1 cellular context compared by ENCODE assay signal in the genomic region with DNA sequence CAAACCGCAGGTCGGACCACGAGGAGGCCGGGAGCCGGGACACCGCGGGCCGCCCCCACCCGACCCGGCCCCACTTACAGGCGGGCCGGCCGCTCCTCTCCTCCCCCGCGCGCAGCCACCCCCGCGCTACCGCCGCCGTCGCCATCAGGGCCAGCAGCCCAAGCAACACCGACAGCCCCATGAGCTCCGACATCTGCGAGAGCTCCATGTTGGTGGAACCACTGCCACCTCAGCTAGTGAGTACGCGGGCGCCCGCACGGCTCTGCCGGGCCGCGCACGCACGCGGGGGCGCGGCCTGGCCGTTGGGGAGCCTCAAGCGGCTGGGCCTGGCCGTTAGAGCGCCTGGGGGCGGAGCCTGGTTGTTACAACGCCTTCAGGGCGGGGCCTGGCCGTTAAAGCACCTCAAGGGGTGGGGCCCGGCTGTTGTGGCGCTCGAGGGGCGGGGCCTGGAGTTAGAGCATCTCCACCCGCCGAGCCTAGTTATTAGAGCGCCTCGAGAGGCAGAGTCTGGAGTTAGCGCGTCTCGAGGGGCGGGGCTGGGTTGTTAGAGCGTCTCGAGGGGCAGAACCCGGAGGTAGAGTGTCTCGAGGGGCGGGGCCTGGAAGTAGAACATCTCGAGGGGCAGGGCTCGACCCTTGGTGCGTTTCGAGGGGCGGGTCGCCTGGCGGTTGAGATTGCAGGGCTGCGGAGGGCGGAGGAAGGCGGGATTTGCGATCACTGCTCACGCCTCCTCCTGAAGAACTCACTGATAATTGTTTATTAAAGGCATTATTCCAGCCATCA.
TF ChIP-seq lines count a peak whose summit lies in the region.

A gene with protein sequence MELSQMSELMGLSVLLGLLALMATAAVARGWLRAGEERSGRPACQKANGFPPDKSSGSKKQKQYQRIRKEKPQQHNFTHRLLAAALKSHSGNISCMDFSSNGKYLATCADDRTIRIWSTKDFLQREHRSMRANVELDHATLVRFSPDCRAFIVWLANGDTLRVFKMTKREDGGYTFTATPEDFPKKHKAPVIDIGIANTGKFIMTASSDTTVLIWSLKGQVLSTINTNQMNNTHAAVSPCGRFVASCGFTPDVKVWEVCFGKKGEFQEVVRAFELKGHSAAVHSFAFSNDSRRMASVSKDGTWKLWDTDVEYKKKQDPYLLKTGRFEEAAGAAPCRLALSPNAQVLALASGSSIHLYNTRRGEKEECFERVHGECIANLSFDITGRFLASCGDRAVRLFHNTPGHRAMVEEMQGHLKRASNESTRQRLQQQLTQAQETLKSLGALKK (minus strand): TSS at position 238 of the 783 bp plus-strand sequence. CDS start 30 bp downstream, at position 208.

TF ChIP-seq in K562, 482 proteins besides CTCF, POLR2A, EP300 and RAD21 (continued from another document and continues in another):
- no peak for TF ChIP-seq KLF10 (CRISPR knock-in tag; IDR thresholded peaks at IDR 0.05)
- TF ChIP-seq, protein P1, sequence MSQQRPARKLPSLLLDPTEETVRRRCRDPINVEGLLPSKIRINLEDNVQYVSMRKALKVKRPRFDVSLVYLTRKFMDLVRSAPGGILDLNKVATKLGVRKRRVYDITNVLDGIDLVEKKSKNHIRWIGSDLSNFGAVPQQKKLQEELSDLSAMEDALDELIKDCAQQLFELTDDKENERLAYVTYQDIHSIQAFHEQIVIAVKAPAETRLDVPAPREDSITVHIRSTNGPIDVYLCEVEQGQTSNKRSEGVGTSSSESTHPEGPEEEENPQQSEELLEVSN (IDR thresholded peaks at IDR 0.05; ENCODE audit: borderline replicate concordance in 1 of 2, extremely low read depth in 1 of 2, insufficient read depth in 1 of 2, insufficient read length in 1 of 2, low read depth in 1 of 2, low read length in 1 of 2, poor library complexity in 1 of 2, severe bottlenecking in 1 of 2) = peak in 1 of 2 experiments; percentile 44
- no peak for TF ChIP-seq PHB (CRISPR knock-in tag; IDR thresholded peaks at IDR 0.05)
- TF ChIP-seq ZNF511 (CRISPR knock-in tag; IDR thresholded peaks at IDR 0.05) = no peak; the same call in none of the 2 replicates
- no peak for TF ChIP-seq ZNF639 (CRISPR knock-in tag; conservative IDR thresholded peaks at IDR 0.05 in 1 of 2, IDR thresholded peaks at IDR 0.05 in 1 of 2)
- peak; percentile 69 for TF ChIP-seq SMAD4 (CRISPR knock-in tag; conservative IDR thresholded peaks at IDR 0.05)
- peak; percentile 94 for TF ChIP-seq PCBP1 (IDR thresholded peaks at IDR 0.05; ENCODE audit: low read depth, low read length, poor library complexity, severe bottlenecking)
- TF ChIP-seq, protein P2, sequence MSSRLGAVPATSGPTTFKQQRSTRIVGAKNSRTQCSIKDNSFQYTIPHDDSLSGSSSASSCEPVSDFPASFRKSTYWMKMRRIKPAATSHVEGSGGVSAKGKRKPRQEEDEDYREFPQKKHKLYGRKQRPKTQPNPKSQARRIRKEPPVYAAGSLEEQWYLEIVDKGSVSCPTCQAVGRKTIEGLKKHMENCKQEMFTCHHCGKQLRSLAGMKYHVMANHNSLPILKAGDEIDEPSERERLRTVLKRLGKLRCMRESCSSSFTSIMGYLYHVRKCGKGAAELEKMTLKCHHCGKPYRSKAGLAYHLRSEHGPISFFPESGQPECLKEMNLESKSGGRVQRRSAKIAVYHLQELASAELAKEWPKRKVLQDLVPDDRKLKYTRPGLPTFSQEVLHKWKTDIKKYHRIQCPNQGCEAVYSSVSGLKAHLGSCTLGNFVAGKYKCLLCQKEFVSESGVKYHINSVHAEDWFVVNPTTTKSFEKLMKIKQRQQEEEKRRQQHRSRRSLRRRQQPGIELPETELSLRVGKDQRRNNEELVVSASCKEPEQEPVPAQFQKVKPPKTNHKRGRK (tag; IDR thresholded peaks at IDR 0.05) = no peak
- TF ChIP-seq HEY1 (CRISPR knock-in tag; IDR thresholded peaks at IDR 0.05; ENCODE audit: borderline replicate concordance) = no peak
- no peak for TF ChIP-seq NR1H2 (CRISPR knock-in tag; IDR thresholded peaks at IDR 0.05)
- TF ChIP-seq ZBTB17 (CRISPR knock-in tag; IDR thresholded peaks at IDR 0.05) = 0 out of 2 replicates have a peak, but pooled peaks have one; percentile 55
- no peak for TF ChIP-seq DIDO1 (tag; IDR thresholded peaks at IDR 0.05; ENCODE audit: low read depth)
- TF ChIP-seq MED1 (CRISPR knock-in tag; IDR thresholded peaks at IDR 0.05; ENCODE audit: borderline replicate concordance) = no peak
- no peak for TF ChIP-seq PTTG1 (tag; IDR thresholded peaks at IDR 0.05; ENCODE audit: low read depth)
- no peak for TF ChIP-seq TEAD1 (CRISPR knock-in tag; IDR thresholded peaks at IDR 0.05)
- no peak for TF ChIP-seq POLR3A (IDR thresholded peaks at IDR 0.05; ENCODE audit: borderline replicate concordance, extremely low read depth, insufficient read depth, insufficient read length)
- TF ChIP-seq DPF2 (IDR thresholded peaks at IDR 0.05) = no peak
- no peak for TF ChIP-seq TCF7 (IDR thresholded peaks at IDR 0.05; ENCODE audit: borderline replicate concordance)
- peak; percentile 84; the same call in 1 of the 2 replicates for TF ChIP-seq ZNF174 (CRISPR knock-in tag; IDR thresholded peaks at IDR 0.05)
- TF ChIP-seq, protein P3, sequence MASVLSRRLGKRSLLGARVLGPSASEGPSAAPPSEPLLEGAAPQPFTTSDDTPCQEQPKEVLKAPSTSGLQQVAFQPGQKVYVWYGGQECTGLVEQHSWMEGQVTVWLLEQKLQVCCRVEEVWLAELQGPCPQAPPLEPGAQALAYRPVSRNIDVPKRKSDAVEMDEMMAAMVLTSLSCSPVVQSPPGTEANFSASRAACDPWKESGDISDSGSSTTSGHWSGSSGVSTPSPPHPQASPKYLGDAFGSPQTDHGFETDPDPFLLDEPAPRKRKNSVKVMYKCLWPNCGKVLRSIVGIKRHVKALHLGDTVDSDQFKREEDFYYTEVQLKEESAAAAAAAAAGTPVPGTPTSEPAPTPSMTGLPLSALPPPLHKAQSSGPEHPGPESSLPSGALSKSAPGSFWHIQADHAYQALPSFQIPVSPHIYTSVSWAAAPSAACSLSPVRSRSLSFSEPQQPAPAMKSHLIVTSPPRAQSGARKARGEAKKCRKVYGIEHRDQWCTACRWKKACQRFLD (CRISPR knock-in tag; IDR thresholded peaks at IDR 0.05) = no peak
- TF ChIP-seq ASH1L (IDR thresholded peaks at IDR 0.05; ENCODE audit: borderline replicate concordance, low read depth, partially characterized antibody) = no peak
- TF ChIP-seq, protein P4, sequence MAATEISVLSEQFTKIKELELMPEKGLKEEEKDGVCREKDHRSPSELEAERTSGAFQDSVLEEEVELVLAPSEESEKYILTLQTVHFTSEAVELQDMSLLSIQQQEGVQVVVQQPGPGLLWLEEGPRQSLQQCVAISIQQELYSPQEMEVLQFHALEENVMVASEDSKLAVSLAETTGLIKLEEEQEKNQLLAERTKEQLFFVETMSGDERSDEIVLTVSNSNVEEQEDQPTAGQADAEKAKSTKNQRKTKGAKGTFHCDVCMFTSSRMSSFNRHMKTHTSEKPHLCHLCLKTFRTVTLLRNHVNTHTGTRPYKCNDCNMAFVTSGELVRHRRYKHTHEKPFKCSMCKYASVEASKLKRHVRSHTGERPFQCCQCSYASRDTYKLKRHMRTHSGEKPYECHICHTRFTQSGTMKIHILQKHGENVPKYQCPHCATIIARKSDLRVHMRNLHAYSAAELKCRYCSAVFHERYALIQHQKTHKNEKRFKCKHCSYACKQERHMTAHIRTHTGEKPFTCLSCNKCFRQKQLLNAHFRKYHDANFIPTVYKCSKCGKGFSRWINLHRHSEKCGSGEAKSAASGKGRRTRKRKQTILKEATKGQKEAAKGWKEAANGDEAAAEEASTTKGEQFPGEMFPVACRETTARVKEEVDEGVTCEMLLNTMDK (IDR thresholded peaks at IDR 0.05; ENCODE audit: borderline replicate concordance, insufficient read depth, low read depth, low read length, poor library complexity, severe bottlenecking) = peak; percentile 17
- TF ChIP-seq FIP1L1 (IDR thresholded peaks at IDR 0.05; ENCODE audit: low read depth, low read length, poor library complexity, severe bottlenecking) = peak; percentile 93
- no peak for TF ChIP-seq ZBTB8A (IDR thresholded peaks at IDR 0.05; ENCODE audit: partially characterized antibody)
- no peak for TF ChIP-seq ZNF146 (CRISPR knock-in tag; IDR thresholded peaks at IDR 0.05; ENCODE audit: unreplicated experiment)
- TF ChIP-seq RBBP5 (IDR thresholded peaks at IDR 0.05; ENCODE audit: borderline replicate concordance, insufficient read depth, low read length, poor library complexity, severe bottlenecking) = no peak
- TF ChIP-seq RBM34 (IDR thresholded peaks at IDR 0.05; ENCODE audit: borderline replicate concordance, insufficient read depth, low read length) = 0 out of 2 replicates have a peak, but pooled peaks have one; percentile 95
- peak; percentile 89 for TF ChIP-seq PML (IDR thresholded peaks at IDR 0.05; ENCODE audit: low read length)
- no peak for TF ChIP-seq MAFG (tag; conservative IDR thresholded peaks at IDR 0.05)
- no peak for TF ChIP-seq PREB (CRISPR knock-in tag; IDR thresholded peaks at IDR 0.05)
- TF ChIP-seq GATAD2A (IDR thresholded peaks at IDR 0.05) = peak; percentile 84; the same call in 1 of the 2 replicates
- no peak for TF ChIP-seq TRIM24 (IDR thresholded peaks at IDR 0.05)
- no peak for TF ChIP-seq CBX3 (IDR thresholded peaks at IDR 0.05; ENCODE audit: borderline replicate concordance in 1 of 2, low read length in 2 of 2)
- no peak for TF ChIP-seq CBFB (CRISPR knock-in tag; IDR thresholded peaks at IDR 0.05)
- no peak for TF ChIP-seq MYNN (IDR thresholded peaks at IDR 0.05)
- TF ChIP-seq MYNN (CRISPR knock-in tag; IDR thresholded peaks at IDR 0.05) = no peak
- no peak for TF ChIP-seq TEAD2 (tag; IDR thresholded peaks at IDR 0.05)
- no peak for TF ChIP-seq ZSCAN29 (IDR thresholded peaks at IDR 0.05)
- TF ChIP-seq MEF2A (IDR thresholded peaks at IDR 0.05; ENCODE audit: control insufficient read depth, low read depth, low read length) = no peak
- peak; percentile 76 for TF ChIP-seq SETDB1 (IDR thresholded peaks at IDR 0.05; ENCODE audit: low read length)
- TF ChIP-seq STAG1 (CRISPR knock-in tag; IDR thresholded peaks at IDR 0.05; ENCODE audit: borderline replicate concordance) = no peak; the same call in 1 of the 2 replicates
- no peak for TF ChIP-seq ZNF668 (CRISPR knock-in tag; IDR thresholded peaks at IDR 0.05)
- no peak for TF ChIP-seq TAF15 (IDR thresholded peaks at IDR 0.05; ENCODE audit: low read depth, low read length)
- TF ChIP-seq LEF1 (IDR thresholded peaks at IDR 0.05) = no peak
- TF ChIP-seq MYC (IDR thresholded peaks at IDR 0.05; ENCODE audit: low read depth, low read length) = peak; percentile 97
- no peak for TF ChIP-seq MYC (CRISPR knock-in tag; IDR thresholded peaks at IDR 0.05; ENCODE audit: borderline replicate concordance, low read depth)
- TF ChIP-seq, protein P5, sequence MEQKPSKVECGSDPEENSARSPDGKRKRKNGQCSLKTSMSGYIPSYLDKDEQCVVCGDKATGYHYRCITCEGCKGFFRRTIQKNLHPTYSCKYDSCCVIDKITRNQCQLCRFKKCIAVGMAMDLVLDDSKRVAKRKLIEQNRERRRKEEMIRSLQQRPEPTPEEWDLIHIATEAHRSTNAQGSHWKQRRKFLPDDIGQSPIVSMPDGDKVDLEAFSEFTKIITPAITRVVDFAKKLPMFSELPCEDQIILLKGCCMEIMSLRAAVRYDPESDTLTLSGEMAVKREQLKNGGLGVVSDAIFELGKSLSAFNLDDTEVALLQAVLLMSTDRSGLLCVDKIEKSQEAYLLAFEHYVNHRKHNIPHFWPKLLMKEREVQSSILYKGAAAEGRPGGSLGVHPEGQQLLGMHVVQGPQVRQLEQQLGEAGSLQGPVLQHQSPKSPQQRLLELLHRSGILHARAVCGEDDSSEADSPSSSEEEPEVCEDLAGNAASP (IDR thresholded peaks at IDR 0.05) = no peak
- peak; percentile 48 to 51; a peak in 2 of 4 replicates for TF ChIP-seq SIN3A (IDR thresholded peaks at IDR 0.05; ENCODE audit: borderline replicate concordance in 2 of 2, control insufficient read depth in 1 of 2, low read depth in 2 of 2, low read length in 2 of 2)
- TF ChIP-seq STAT5A (IDR thresholded peaks at IDR 0.05; ENCODE audit: borderline replicate concordance, low read length) = no peak; the same call in 1 of the 2 replicates
- TF ChIP-seq ZC3H11A (IDR thresholded peaks at IDR 0.05; ENCODE audit: low read depth, low read length) = no peak
- no peak for TF ChIP-seq ZFP1 (CRISPR knock-in tag; IDR thresholded peaks at IDR 0.05)
- peak; percentile 90 for TF ChIP-seq PHF8 (IDR thresholded peaks at IDR 0.05; ENCODE audit: borderline replicate concordance, low read length)
